ENCODE assay signal across 1 cellular context in the genomic region with DNA sequence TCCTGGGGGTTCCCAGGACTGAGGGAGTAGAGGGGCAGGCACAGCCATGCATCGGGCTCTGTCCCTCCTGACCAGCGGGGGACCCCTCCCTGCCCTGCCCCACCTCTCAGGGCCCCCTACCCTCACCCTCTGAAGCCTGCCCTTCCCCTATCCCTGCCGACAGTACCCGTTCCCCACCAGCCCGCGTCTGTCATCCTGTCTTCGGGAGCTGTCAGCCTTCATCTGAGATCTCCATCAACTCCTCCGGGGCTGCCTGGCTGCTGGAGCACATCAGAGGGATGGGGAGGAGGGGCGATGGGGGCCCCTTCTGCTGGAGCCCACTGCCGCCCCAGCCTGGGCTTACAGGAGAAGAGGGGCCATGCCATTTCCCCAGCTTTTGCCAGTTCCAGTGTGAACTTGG.
TF ChIP-seq lines count a peak whose summit lies in the region.

No MANE protein-coding gene starts in this region.

TF ChIP-seq in SK-N-SH treated with all-trans-retinoic acid at 6 μM for 48 hours, 23 proteins besides CTCF, POLR2A, EP300 and RAD21 (continued from another document):
- TF ChIP-seq, protein P1, sequence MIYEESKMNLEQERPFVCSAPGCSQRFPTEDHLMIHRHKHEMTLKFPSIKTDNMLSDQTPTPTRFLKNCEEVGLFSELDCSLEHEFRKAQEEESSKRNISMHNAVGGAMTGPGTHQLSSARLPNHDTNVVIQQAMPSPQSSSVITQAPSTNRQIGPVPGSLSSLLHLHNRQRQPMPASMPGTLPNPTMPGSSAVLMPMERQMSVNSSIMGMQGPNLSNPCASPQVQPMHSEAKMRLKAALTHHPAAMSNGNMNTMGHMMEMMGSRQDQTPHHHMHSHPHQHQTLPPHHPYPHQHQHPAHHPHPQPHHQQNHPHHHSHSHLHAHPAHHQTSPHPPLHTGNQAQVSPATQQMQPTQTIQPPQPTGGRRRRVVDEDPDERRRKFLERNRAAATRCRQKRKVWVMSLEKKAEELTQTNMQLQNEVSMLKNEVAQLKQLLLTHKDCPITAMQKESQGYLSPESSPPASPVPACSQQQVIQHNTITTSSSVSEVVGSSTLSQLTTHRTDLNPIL (CRISPR knock-in tag; IDR thresholded peaks at IDR 0.05; ENCODE audit: low read depth): no peak
- TF ChIP-seq, protein P2, sequence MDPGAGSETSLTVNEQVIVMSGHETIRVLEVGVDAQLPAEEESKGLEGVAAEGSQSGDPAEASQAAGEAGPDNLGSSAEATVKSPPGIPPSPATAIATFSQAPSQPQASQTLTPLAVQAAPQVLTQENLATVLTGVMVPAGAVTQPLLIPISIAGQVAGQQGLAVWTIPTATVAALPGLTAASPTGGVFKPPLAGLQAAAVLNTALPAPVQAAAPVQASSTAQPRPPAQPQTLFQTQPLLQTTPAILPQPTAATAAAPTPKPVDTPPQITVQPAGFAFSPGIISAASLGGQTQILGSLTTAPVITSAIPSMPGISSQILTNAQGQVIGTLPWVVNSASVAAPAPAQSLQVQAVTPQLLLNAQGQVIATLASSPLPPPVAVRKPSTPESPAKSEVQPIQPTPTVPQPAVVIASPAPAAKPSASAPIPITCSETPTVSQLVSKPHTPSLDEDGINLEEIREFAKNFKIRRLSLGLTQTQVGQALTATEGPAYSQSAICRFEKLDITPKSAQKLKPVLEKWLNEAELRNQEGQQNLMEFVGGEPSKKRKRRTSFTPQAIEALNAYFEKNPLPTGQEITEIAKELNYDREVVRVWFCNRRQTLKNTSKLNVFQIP (CRISPR knock-in tag; IDR thresholded peaks at IDR 0.05; ENCODE audit: borderline replicate concordance, low read depth): no peak
- TF ChIP-seq PPARA (CRISPR knock-in tag; IDR thresholded peaks at IDR 0.05; ENCODE audit: borderline replicate concordance): no peak
